In the genomic region with DNA sequence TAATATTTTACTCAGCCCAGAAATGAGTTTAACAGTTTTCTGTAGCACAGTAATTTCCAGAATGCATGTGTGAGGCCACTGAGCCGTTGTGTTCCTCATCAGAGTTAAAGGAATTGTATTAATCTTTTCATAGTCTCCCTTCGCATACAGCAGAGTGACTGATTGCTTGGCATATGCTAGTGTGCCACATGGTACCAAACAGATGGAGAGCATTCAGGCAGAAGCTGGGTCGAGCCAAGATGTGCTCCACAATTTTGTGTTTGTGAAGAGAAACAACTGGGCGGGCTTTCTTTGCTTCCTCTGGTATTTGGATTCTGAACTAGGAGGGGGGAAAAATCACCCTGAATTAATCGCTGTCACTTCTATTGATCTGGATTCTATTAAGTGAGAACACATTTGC, we compare ENCODE assay signal across 26 cellular contexts.
"Had no signal": no experiment of that assay in that cellular context is flagged by ENCODE, and none has a peak within 500 bp of the region (broad histone marks: within the 10 kb centered on the region; RNA-seq: fewer than 3 reads in every experiment).

No MANE protein-coding gene starts in this region.

- H3K9me3 Mint-ChIP-seq: activated naive CD4-positive, alpha-beta T cell treated with anti-CD3 and anti-CD28 coated beads, Interleukin-2, amount 50 U/mL, for 72 hours; activated T-helper 1 cell treated with anti-CD3 and anti-CD28 coated beads, Interleukin-12 subunit alpha, Interleukin-12 subunit beta, Interleukin-2, Interleukin-4 antibody, amounts not matched to agents 30 ng/mL and 10 ng/mL and 1 ng/mL, durations not matched to agents 14 hours and 24 hours and 36 hours; effector memory CD8-positive, alpha-beta T cell; nephron progenitor cell; T-cell had no signal

- H3K4me3 Mint-ChIP-seq: activated CD8-positive, alpha-beta T cell treated with anti-CD3 and anti-CD28 coated beads, Interleukin-2, amount 10 ng/mL, durations not matched to agents 7 days and 5 days; activated T-helper 1 cell treated with anti-CD3 and anti-CD28 coated beads, Interleukin-12 subunit alpha, Interleukin-12 subunit beta, Interleukin-2, Interleukin-4 antibody, amounts not matched to agents 30 ng/mL and 10 ng/mL and 1 ng/mL, durations not matched to agents 14 hours and 24 hours and 36 hours; effector memory CD8-positive, alpha-beta T cell; nephron progenitor cell; T-cell had no signal

- ATAC-seq: activated CD8-positive, alpha-beta T cell treated with anti-CD3 and anti-CD28 coated beads, Interleukin-2, amount 10 ng/mL, durations not matched to agents 7 days and 5 days; activated naive CD4-positive, alpha-beta T cell treated with anti-CD3 and anti-CD28 coated beads, Interleukin-2, amount 50 U/mL, for 72 hours; effector memory CD8-positive, alpha-beta T cell; esophagus mucosa; gastroesophageal sphincter; heart left ventricle; left cardiac atrium; mucosa of descending colon; T-cell had no signal

- H3K27ac Mint-ChIP-seq: activated CD8-positive, alpha-beta T cell treated with anti-CD3 and anti-CD28 coated beads, Interleukin-2, amount 10 ng/mL, durations not matched to agents 7 days and 5 days; activated naive CD4-positive, alpha-beta T cell treated with anti-CD3 and anti-CD28 coated beads, Interleukin-2, amount 50 U/mL, for 72 hours; activated T-helper 1 cell treated with anti-CD3 and anti-CD28 coated beads, Interleukin-12 subunit alpha, Interleukin-12 subunit beta, Interleukin-2, Interleukin-4 antibody, amounts not matched to agents 30 ng/mL and 10 ng/mL and 1 ng/mL, durations not matched to agents 14 hours and 24 hours and 36 hours; effector memory CD8-positive, alpha-beta T cell; nephron progenitor cell; T-cell had no signal

- H3K4me1 Mint-ChIP-seq: nephron progenitor cell, T-cell had no signal

- DNase-seq: activated CD4-positive, alpha-beta T cell treated with anti-CD3 and anti-CD28 coated beads for 1 hour; activated CD4-positive, alpha-beta T cell treated with anti-CD3 and anti-CD28 coated beads, Interleukin-2, amount 50 U/mL, for 1 hour; activated CD8-positive, alpha-beta T cell treated with anti-CD3 and anti-CD28 coated beads, Interleukin-2, amount 10 ng/mL, durations not matched to agents 7 days and 5 days; aorta; brain microvascular endothelial cell; colonic mucosa; effector memory CD8-positive, alpha-beta T cell; heart left ventricle; islet precursor cell; left cardiac atrium; mesendoderm; mucosa of descending colon; nephron progenitor cell; occipital lobe; retina; sigmoid colon; stimulated activated CD4-positive, alpha-beta T cell treated with anti-CD3 and anti-CD28 coated beads, Interleukin-2, amount 100 ng/mL, for 48 hours; stimulated activated naive CD4-positive, alpha-beta T cell; T-cell; testis; upper lobe of left lung; WERI-Rb-1 had no signal

- H3K27me3 Mint-ChIP-seq: effector memory CD8-positive, alpha-beta T cell; T-cell had no signal

- H3K36me3 Mint-ChIP-seq: activated naive CD4-positive, alpha-beta T cell treated with anti-CD3 and anti-CD28 coated beads, Interleukin-2, amount 50 U/mL, for 72 hours; T-cell had no signal
